In genomic region chr17:44086364-44087311, GRCh38 we compare ENCODE assay signal across 8 cellular contexts. TPM values are rescaled to one million over a fixed set of nuclear protein-coding genes. Genes with fewer than 3 reads are reported as not detected.
DNase-seq lines count a peak whose midpoint lies in the region; ATAC-seq and TF ChIP-seq lines count a peak whose summit lies in the region.

No MANE protein-coding gene starts in this region.

- peak; percentile 91 to 93 for ATAC-seq in activated naive CD4-positive, alpha-beta T cell treated with anti-CD3 and anti-CD28 coated beads, Interleukin-2, amount 50 U/mL, for 72 hours
- ATAC-seq in HG02678 (IDR thresholded peaks at IDR 0.05; ENCODE audit: unreplicated experiment) (no peak), HG03469 (IDR thresholded peaks at IDR 0.05; ENCODE audit: unreplicated experiment) (no peak), HG02610 (IDR thresholded peaks at IDR 0.05; ENCODE audit: unreplicated experiment) (no peak)

- DNase-seq in EL (peak; percentile 93), hepatic stellate cell (ENCODE audit: low spot score) (peak; percentile 99)
- peak; percentile 42 to 68 for DNase-seq in activated naive CD4-positive, alpha-beta T cell treated with anti-CD3 and anti-CD28 coated beads, Interleukin-2, amount 50 U/mL, for 72 hours (ENCODE audit: low spot score in 2 of 2)
- peak; percentile 6 to 37 for DNase-seq in stimulated activated CD4-positive, alpha-beta T cell treated with anti-CD3 and anti-CD28 coated beads, Interleukin-1b, Interleukin-23, amount 100 ng/mL, for 1 hour (ENCODE audit: low read depth in 2 of 2)

- H3K9me3 Mint-ChIP-seq in activated naive CD4-positive, alpha-beta T cell treated with anti-CD3 and anti-CD28 coated beads, Interleukin-2, amount 50 U/mL, for 72 hours, result no peaks in the 10 kb centered on the region

- peak overlapping the region; percentile 66 to 85 for H3K27ac Mint-ChIP-seq in activated naive CD4-positive, alpha-beta T cell treated with anti-CD3 and anti-CD28 coated beads, Interleukin-2, amount 50 U/mL, for 72 hours

- no peaks in the 10 kb centered on the region for H3K36me3 Mint-ChIP-seq in activated naive CD4-positive, alpha-beta T cell treated with anti-CD3 and anti-CD28 coated beads, Interleukin-2, amount 50 U/mL, for 72 hours

TF ChIP-seq in PFSK-1, 5 proteins besides CTCF, POLR2A, EP300 and RAD21:
- peak; percentile 100; the same call in 1 of the 2 replicates for TF ChIP-seq SIN3A (IDR thresholded peaks at IDR 0.05; ENCODE audit: borderline replicate concordance, insufficient read depth, low read length)
- TF ChIP-seq POLR2AphosphoS5 (IDR thresholded peaks at IDR 0.05; ENCODE audit: low read depth, low read length), result peak; percentile 62
- no peak; the same call in 1 of the 2 replicates for TF ChIP-seq TAF1 (IDR thresholded peaks at IDR 0.05; ENCODE audit: borderline replicate concordance, insufficient read depth, low read length)
- TF ChIP-seq REST (IDR thresholded peaks at IDR 0.05; ENCODE audit: insufficient read depth in 1 of 2, low read depth in 2 of 2, low read length in 2 of 2), result 0 out of 4 replicates have a peak, but pooled peaks have one; percentile 9 to 19
- TF ChIP-seq FOXP2 (optimal IDR thresholded peaks at IDR 0.05; ENCODE audit: borderline replicate concordance, extremely low read depth, extremely low read length, insufficient read depth), result peak; percentile 100

RNA-seq across cellular contexts. Expression of gene G6PC3, which starts 16.1 kb away (rescaled TPM):
- 151 TPM for polyA plus RNA-seq in PFSK-1 (2012; ENCODE audit: insufficient read length, low read depth)
- 10 to 100 TPM; 17.7 to 20.3 TPM for total RNA-seq in activated naive CD4-positive, alpha-beta T cell treated with anti-CD3 and anti-CD28 coated beads, Interleukin-2, amount 50 U/mL, for 72 hours

RNA-seq across cellular contexts. Expression of gene LSM12, which starts 20.2 kb away (rescaled TPM):
- 78.7 TPM for polyA plus RNA-seq in PFSK-1 (2012; ENCODE audit: insufficient read length, low read depth)
- 10 to 100 TPM; 71.4 to 73.5 TPM for total RNA-seq in activated naive CD4-positive, alpha-beta T cell treated with anti-CD3 and anti-CD28 coated beads, Interleukin-2, amount 50 U/mL, for 72 hours

RNA-seq across cellular contexts. Expression of gene HDAC5, which starts 36.8 kb away (rescaled TPM):
- polyA plus RNA-seq in PFSK-1 (2012; ENCODE audit: insufficient read length, low read depth), result 289 TPM
- total RNA-seq in activated naive CD4-positive, alpha-beta T cell treated with anti-CD3 and anti-CD28 coated beads, Interleukin-2, amount 50 U/mL, for 72 hours, result 10 to 100 TPM; 17.3 to 27.8 TPM

RNA-seq across cellular contexts. Expression of gene HROB, which starts 55.1 kb away (rescaled TPM):
- 16.9 TPM for polyA plus RNA-seq in PFSK-1 (2012; ENCODE audit: insufficient read length, low read depth)
- 10 to 100 TPM; 23.7 to 25.0 TPM for total RNA-seq in activated naive CD4-positive, alpha-beta T cell treated with anti-CD3 and anti-CD28 coated beads, Interleukin-2, amount 50 U/mL, for 72 hours

Comparison
In these comparisons a context has a peak if more than half of its experiments do, and no peak if none do; other contexts are left out.
1. DNase-seq: peak in every context shown above with its lines; median percentile 99 in hepatic stellate cell; 93 in EL; 55 in activated naive CD4-positive, alpha-beta T cell treated with anti-CD3 and anti-CD28 coated beads, Interleukin-2, amount 50 U/mL, for 72 hours; 22 in stimulated activated CD4-positive, alpha-beta T cell treated with anti-CD3 and anti-CD28 coated beads, Interleukin-1b, Interleukin-23, amount 100 ng/mL, for 1 hour.
2. ATAC-seq: peak in activated naive CD4-positive, alpha-beta T cell treated with anti-CD3 and anti-CD28 coated beads, Interleukin-2, amount 50 U/mL, for 72 hours (2 of 2); none in HG02678 (single experiment), HG03469 (single experiment) and HG02610 (single experiment).